ENCODE assay signal across 25 cellular contexts in the genomic region with DNA sequence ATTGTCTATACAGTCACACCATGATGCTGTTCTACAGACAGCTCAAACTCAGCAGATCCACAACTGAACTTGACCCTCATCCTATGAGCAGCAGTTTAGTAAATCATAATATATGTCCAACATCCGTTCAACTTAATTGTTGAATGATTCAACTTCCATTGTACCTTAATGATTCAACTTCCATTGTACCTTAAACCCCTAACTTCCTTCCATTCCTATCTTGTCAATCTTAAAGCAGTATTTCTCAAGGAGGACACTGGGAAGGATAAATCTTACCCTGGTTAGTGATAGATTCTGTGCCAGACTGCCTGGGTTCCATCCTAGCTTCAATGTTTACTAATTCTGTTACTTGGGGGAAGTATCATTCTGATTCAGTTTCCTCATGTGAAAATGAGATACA.
"Had no signal": no experiment of that assay in that cellular context is flagged by ENCODE, and none has a peak within 500 bp of the region (broad histone marks: within the 10 kb centered on the region; RNA-seq: fewer than 3 reads in every experiment).

No MANE protein-coding gene starts in this region.

- H3K36me3 ChIP-seq: ascending aorta, breast epithelium, gastrocnemius medialis, heart left ventricle had no signal

- H3K4me3 ChIP-seq: ascending aorta, breast epithelium, coronary artery, gastrocnemius medialis, heart left ventricle had no signal

- ATAC-seq: activated CD4-positive, alpha-beta T cell treated with anti-CD3 and anti-CD28 coated beads for 36 hours; activated CD8-positive, alpha-beta memory T cell treated with anti-CD3 and anti-CD28 coated beads, Interleukin-2, amount 10 ng/mL, durations not matched to agents 7 days and 5 days; activated CD8-positive, alpha-beta T cell treated with anti-CD3 and anti-CD28 coated beads, Interleukin-2, amount 10 ng/mL, durations not matched to agents 7 days and 5 days; activated naive CD4-positive, alpha-beta T cell treated with anti-CD3 and anti-CD28 coated beads, Interleukin-2, amount 50 U/mL, for 72 hours; esophagus mucosa; gastrocnemius medialis; heart left ventricle had no signal

- H3K27ac ChIP-seq: ascending aorta, breast epithelium, coronary artery, gastrocnemius medialis, heart left ventricle had no signal

- DNase-seq: activated CD4-positive, alpha-beta memory T cell treated with anti-CD3 and anti-CD28 coated beads for 36 hours; activated CD4-positive, alpha-beta T cell treated with anti-CD3 and anti-CD28 coated beads for 36 hours; activated CD4-positive, alpha-beta T cell treated with anti-CD3 and anti-CD28 coated beads, Interleukin-2, amount 10 ng/mL, durations not matched to agents 24 days and 14 days; activated CD4-positive, CD25-positive, alpha-beta regulatory T cell; activated CD4-positive, CD25-positive, alpha-beta regulatory T cell treated with anti-CD3 and anti-CD28 coated beads, Interleukin-2, amount 50 U/mL, for 72 hours; activated CD8-positive, alpha-beta memory T cell treated with anti-CD3 and anti-CD28 coated beads, Interleukin-2, amount 10 ng/mL, durations not matched to agents 7 days and 5 days; activated CD8-positive, alpha-beta memory T cell treated with anti-CD3 and anti-CD28 coated beads, Interleukin-2, amount 50 U/mL, for 4 hours; activated CD8-positive, alpha-beta T cell treated with anti-CD3 and anti-CD28 coated beads, Interleukin-2, amount 10 ng/mL, durations not matched to agents 7 days and 5 days; activated gamma-delta T cell; activated naive CD4-positive, alpha-beta T cell; activated naive CD4-positive, alpha-beta T cell treated with anti-CD3 and anti-CD28 coated beads, Interleukin-2, amount 10 ng/mL, durations not matched to agents 7 days and 5 days; activated naive CD8-positive, alpha-beta T cell treated with anti-CD3 and anti-CD28 coated beads, Interleukin-2, amount 10 ng/mL, durations not matched to agents 7 days and 5 days; activated T-cell treated with anti-CD3 and anti-CD28 coated beads, Interleukin-2, amount 50 U/mL, for 1 hour; activated T-cell treated with anti-CD3 and anti-CD28 coated beads, Interleukin-2, amount 50 U/mL, for 48 hours; effector CD8-positive, alpha-beta T cell; foreskin fibroblast; gastrocnemius medialis; glutamatergic neuron; heart left ventricle; T-helper 2 cell had no signal

- H3K4me1 ChIP-seq: breast epithelium, gastrocnemius medialis, heart left ventricle had no signal

- H3K9me3 ChIP-seq: ascending aorta, breast epithelium, gastrocnemius medialis, heart left ventricle had no signal

- H3K27me3 ChIP-seq: ascending aorta, breast epithelium, gastrocnemius medialis, heart left ventricle had no signal
